15 cellular contexts compared by ENCODE assay signal in the genomic region with DNA sequence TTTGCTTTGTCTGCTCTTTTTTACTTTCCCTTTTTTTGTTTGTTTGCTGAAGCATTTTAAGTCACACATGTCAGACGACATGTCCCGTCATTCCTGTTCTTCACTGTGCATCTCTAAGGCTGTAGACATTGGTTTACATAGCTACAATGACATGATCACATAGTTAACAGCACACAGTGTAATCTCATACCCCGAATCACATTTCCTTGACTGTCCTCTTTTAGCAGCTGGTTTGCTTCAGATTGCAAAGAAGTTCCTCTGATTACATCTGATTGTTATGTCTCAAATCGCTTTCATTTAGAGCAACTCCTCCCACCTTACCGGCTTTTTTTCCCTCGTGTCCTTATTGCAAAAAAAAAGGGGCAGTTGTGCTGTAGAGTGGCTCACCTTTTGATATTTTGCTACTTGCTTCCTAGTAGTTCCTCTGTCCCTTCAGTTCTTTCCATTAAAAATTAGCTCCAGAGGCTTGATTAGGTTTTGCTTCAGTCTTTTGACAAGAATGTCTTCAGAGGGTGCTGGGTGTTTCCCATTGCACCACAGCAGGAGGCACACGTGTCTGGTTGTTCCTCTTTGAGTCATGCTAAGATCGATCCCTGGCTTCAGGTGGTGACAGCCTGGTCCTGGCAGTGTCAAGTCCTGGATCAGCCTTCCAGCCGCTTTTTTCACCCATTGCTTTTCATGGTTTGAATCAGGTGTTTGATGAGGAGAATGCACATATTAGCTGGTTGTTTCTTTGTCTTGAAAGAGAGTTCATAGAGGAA. TPM values are rescaled to one million over a fixed set of nuclear protein-coding genes. Genes with fewer than 3 reads are reported as not detected.
DNase-seq lines count a peak whose midpoint lies in the region; ATAC-seq, FAIRE-seq and TF ChIP-seq lines count a peak whose summit lies in the region.
"Had no signal": no experiment of that assay in that cellular context is flagged by ENCODE, and none has a peak within 500 bp of the region (broad histone marks: within the 10 kb centered on the region; RNA-seq: fewer than 3 reads in every experiment).

No MANE protein-coding gene starts in this region.

- H3K27ac Mint-ChIP-seq in osteocyte (ENCODE audit: unreplicated experiment) = peak overlapping the region; percentile 27
- H3K27ac Mint-ChIP-seq: stimulated activated effector memory CD8-positive, alpha-beta T cell treated with anti-CD3 and anti-CD28 coated beads, Interleukin-12 subunit alpha, Interleukin-12 subunit beta, amount 100 ng/mL, for 72 hours had no signal

- ATAC-seq in GM21619 (IDR thresholded peaks at IDR 0.05; ENCODE audit: unreplicated experiment) = no peak
- ATAC-seq: stimulated activated effector memory CD8-positive, alpha-beta T cell treated with anti-CD3 and anti-CD28 coated beads, Interleukin-12 subunit alpha, Interleukin-12 subunit beta, amount 100 ng/mL, for 72 hours had no signal

- peak; percentile 23 for FAIRE-seq in bronchial epithelial cell (lab: Jason Lieb, UNC)
- FAIRE-seq: HTR-8/SVneo, TTC549 had no signal

- DNase-seq in activated CD4-positive, alpha-beta T cell treated with anti-CD3 and anti-CD28 coated beads for 48 hours = peak; percentile 12
- DNase-seq in activated CD4-positive, alpha-beta T cell treated with anti-CD3 and anti-CD28 coated beads, Interleukin-2, amount 50 U/mL, for 48 hours = no peak
- DNase-seq in MV-4-11 (lab: John Stamatoyannopoulos, UW) (peak; percentile 49), bronchial epithelial cell (ENCODE audit: low read depth) (peak; percentile 23), osteocyte (ENCODE audit: extremely low spot score, unreplicated experiment) (no peak), GM13976 (ENCODE audit: low spot score) (no peak), islet precursor cell (no peak)
- DNase-seq: left ventricle myocardium inferior, NCI-H748 treated with DMSO at 0.1 percent for 48 hours had no signal

- H3K36me3 ChIP-seq in bronchial epithelial cell (ENCODE audit: control insufficient read depth, insufficient read depth, low read length) = peaks cover 6% of the 10 kb centered on the region

- H3K27me3 Mint-ChIP-seq in osteocyte (ENCODE audit: unreplicated experiment) = no peaks in the 10 kb centered on the region

- peaks cover 45% of the 10 kb centered on the region for H3K36me3 Mint-ChIP-seq in osteocyte (ENCODE audit: unreplicated experiment)

- peaks cover 24% of the 10 kb centered on the region for H3K4me1 Mint-ChIP-seq in osteocyte (ENCODE audit: unreplicated experiment)

- no peak overlapping the region for H3K4me3 Mint-ChIP-seq in osteocyte (ENCODE audit: unreplicated experiment)
- H3K4me3 Mint-ChIP-seq: stimulated activated effector memory CD8-positive, alpha-beta T cell treated with anti-CD3 and anti-CD28 coated beads, Interleukin-12 subunit alpha, Interleukin-12 subunit beta, amount 100 ng/mL, for 72 hours had no signal

- no peaks in the 10 kb centered on the region for H3K9me3 Mint-ChIP-seq in osteocyte (ENCODE audit: unreplicated experiment)
- H3K9me3 Mint-ChIP-seq: stimulated activated effector memory CD8-positive, alpha-beta T cell treated with anti-CD3 and anti-CD28 coated beads, Interleukin-12 subunit alpha, Interleukin-12 subunit beta, amount 100 ng/mL, for 72 hours had no signal

- TF ChIP-seq CTCF in bronchial epithelial cell (IDR thresholded peaks at IDR 0.05; ENCODE audit: insufficient read depth, low read length, severe bottlenecking) (no peak), osteocyte (IDR thresholded peaks at IDR 0.05) (no peak), GM13976 (IDR thresholded peaks at IDR 0.05; ENCODE audit: borderline replicate concordance, control extremely low read depth, extremely low read depth, insufficient read depth, missing control alignments) (no peak)

- no peaks in the 10 kb centered on the region for H3K27me3 ChIP-seq in bronchial epithelial cell (ENCODE audit: control insufficient read depth, insufficient read depth, low read length)
- H3K27me3 ChIP-seq: esophagus muscularis mucosa had no signal

- H3K4me3 ChIP-seq in bronchial epithelial cell (ENCODE audit: low read depth, low read length) = no peak overlapping the region
- H3K4me3 ChIP-seq: esophagus muscularis mucosa, left ventricle myocardium inferior, smooth muscle cell had no signal

- in situ Hi-C loops in GM13976 (cut with MboI; ENCODE audit: low sequenced_read_pairs, unreplicated experiment) = no loop called here

RNA-seq across cellular contexts. Expression of a gene that starts 35.0 kb away (rescaled TPM):
- total RNA-seq in bronchial epithelial cell = 83.2 and 88.2 TPM in 2 replicates
- total RNA-seq in osteocyte = 133 and 134 TPM in 2 replicates

RNA-seq across cellular contexts. Expression of a gene that starts 35.4 kb away (rescaled TPM):
- 4.5 and 7.0 TPM in 2 replicates for total RNA-seq in bronchial epithelial cell
- 52.6 and 55.1 TPM in 2 replicates for total RNA-seq in osteocyte

Comparison
In these comparisons a context has a peak if more than half of its experiments do, and no peak if none do; other contexts are left out.
1. DNase-seq: peak in activated CD4-positive, alpha-beta T cell treated with anti-CD3 and anti-CD28 coated beads for 48 hours (single experiment), MV-4-11 (single experiment) and bronchial epithelial cell (single experiment); none in activated CD4-positive, alpha-beta T cell treated with anti-CD3 and anti-CD28 coated beads, Interleukin-2, amount 50 U/mL, for 48 hours (0 of 2), osteocyte (single experiment), GM13976 (single experiment) and islet precursor cell (single experiment).